16 cellular contexts compared by ENCODE assay signal in genomic region chr10:78542536-78542935, GRCh38.
DNase-seq lines count a peak whose midpoint lies in the region; ATAC-seq and TF ChIP-seq lines count a peak whose summit lies in the region.
"Had no signal": no experiment of that assay in that cellular context is flagged by ENCODE, and none has a peak within 500 bp of the region (broad histone marks: within the 10 kb centered on the region; RNA-seq: fewer than 3 reads in every experiment).

No MANE protein-coding gene starts in this region.

- H3K9ac ChIP-seq in fibroblast of lung (ENCODE audit: insufficient read depth, low read length) (peak overlapping the region; percentile 27), parathyroid adenoma (no peak overlapping the region)

- H3K36me3 ChIP-seq in HEK293 (ENCODE audit: control insufficient read depth in 2 of 2, insufficient read depth in 1 of 2, low read length in 2 of 2), result no peaks in the 10 kb centered on the region
- no peaks in the 10 kb centered on the region for H3K36me3 ChIP-seq in fibroblast of lung (ENCODE audit: control insufficient read depth, insufficient read depth, low read length)
- H3K36me3 ChIP-seq in parathyroid adenoma (ENCODE audit: control insufficient read depth, insufficient read depth, low read length), result no peaks in the 10 kb centered on the region
- H3K36me3 ChIP-seq: brain microvascular endothelial cell had no signal

- H3K27me3 ChIP-seq in fibroblast of lung (ENCODE audit: control insufficient read depth, insufficient read depth, low read length), result no peaks in the 10 kb centered on the region
- no peaks in the 10 kb centered on the region for H3K27me3 ChIP-seq in parathyroid adenoma (ENCODE audit: control insufficient read depth, insufficient read depth, low read length)

- H3K36me3 Mint-ChIP-seq in T-helper 2 cell treated with Interferon-gamma antibody and Interleukin-4, amounts not matched to agents 5 μg/mL and 100 μg/mL, for 36 hours (ENCODE audit: low read depth), result no peaks in the 10 kb centered on the region
- H3K36me3 Mint-ChIP-seq in nephron progenitor cell (ENCODE audit: low read depth), result no peaks in the 10 kb centered on the region

- no peak overlapping the region for H2AFZ ChIP-seq in fibroblast of lung (ENCODE audit: low read length)
- H2AFZ ChIP-seq in parathyroid adenoma, result peak overlapping the region; percentile 34
- H2AFZ ChIP-seq: PC-9 had no signal

- DNase-seq in T-helper 2 cell treated with Interferon-gamma antibody and Interleukin-4, amounts not matched to agents 5 μg/mL and 100 μg/mL, for 36 hours (ENCODE audit: low spot score), result no peak
- DNase-seq in T-helper 2 cell (no peak), fibroblast of lung (ENCODE audit: low read depth in 2 of 2) (peak; percentile 4 to 11), nephron progenitor cell (no peak)
- DNase-seq: 8988T; activated CD4-positive, CD25-positive, alpha-beta regulatory T cell treated with anti-CD3 and anti-CD28 coated beads, Interleukin-2, amount 50 U/mL, for 72 hours; brain microvascular endothelial cell; NCI-H187; NCI-H526; SW 1271 had no signal

- no peak for TF ChIP-seq CTCF in HEK293 (tag by site-specific recombination; IDR thresholded peaks at IDR 0.05)
- peak in 1 of 2 donors; percentile 1 for TF ChIP-seq CTCF in fibroblast of lung (conservative IDR thresholded peaks at IDR 0.05 in 1 of 2, IDR thresholded peaks at IDR 0.05 in 1 of 2; ENCODE audit: low read depth in 1 of 2, low read length in 2 of 2)
- no peak for TF ChIP-seq CTCF in parathyroid adenoma (IDR thresholded peaks at IDR 0.05)
- no peak for TF ChIP-seq CTCF in nephron progenitor cell (IDR thresholded peaks at IDR 0.05)

- H3K4me1 Mint-ChIP-seq in T-helper 2 cell treated with Interferon-gamma antibody and Interleukin-4, amounts not matched to agents 5 μg/mL and 100 μg/mL, for 36 hours (ENCODE audit: low read depth), result peaks cover 12% of the 10 kb centered on the region
- peaks cover 63% of the 10 kb centered on the region for H3K4me1 Mint-ChIP-seq in nephron progenitor cell

- H3K4me3 ChIP-seq in HEK293 (ENCODE audit: low read depth, low read length), result no peak overlapping the region
- no peak overlapping the region for H3K4me3 ChIP-seq in fibroblast of lung (replicated peaks in 1 of 4; ENCODE audit: control extremely low read depth in 1 of 4, insufficient read depth in 1 of 4, low read depth in 3 of 4, low read length in 4 of 4)
- no peak overlapping the region for H3K4me3 ChIP-seq in parathyroid adenoma (ENCODE audit: low read depth, low read length)
- H3K4me3 ChIP-seq: PC-9 had no signal

- H3K9me3 ChIP-seq in HEK293 (ENCODE audit: control insufficient read depth, insufficient read depth, low read depth, low read length) (no peaks in the 10 kb centered on the region), fibroblast of lung (ENCODE audit: control insufficient read depth, insufficient read depth, low read depth, low read length) (no peaks in the 10 kb centered on the region), parathyroid adenoma (ENCODE audit: control insufficient read depth, low read length) (no peaks in the 10 kb centered on the region)

- H3K79me2 ChIP-seq in fibroblast of lung (ENCODE audit: control insufficient read depth, insufficient read depth, low read length), result no peaks in the 10 kb centered on the region
- H3K79me2 ChIP-seq in parathyroid adenoma, result no peaks in the 10 kb centered on the region

- peaks cover 2% of the 10 kb centered on the region for H3K27me3 Mint-ChIP-seq in T-helper 2 cell treated with Interferon-gamma antibody and Interleukin-4, amounts not matched to agents 5 μg/mL and 100 μg/mL, for 36 hours (ENCODE audit: low read depth)
- peaks cover 28% of the 10 kb centered on the region for H3K27me3 Mint-ChIP-seq in nephron progenitor cell (ENCODE audit: low read depth, poor library complexity)

- H3K9me3 Mint-ChIP-seq in T-helper 2 cell treated with Interferon-gamma antibody and Interleukin-4, amounts not matched to agents 5 μg/mL and 100 μg/mL, for 36 hours, result no peaks in the 10 kb centered on the region
- H3K9me3 Mint-ChIP-seq in nephron progenitor cell, result peaks cover 4% of the 10 kb centered on the region

- peak overlapping the region; percentile 74 for H3K27ac Mint-ChIP-seq in T-helper 2 cell treated with Interferon-gamma antibody and Interleukin-4, amounts not matched to agents 5 μg/mL and 100 μg/mL, for 36 hours
- no peak overlapping the region for H3K27ac Mint-ChIP-seq in nephron progenitor cell

- H3K27ac ChIP-seq in HEK293 (ENCODE audit: extremely low read depth, low read depth, low read length) (no peak overlapping the region), fibroblast of lung (ENCODE audit: insufficient read depth, low read length) (peak overlapping the region; percentile 90), parathyroid adenoma (peak overlapping the region; percentile 50)
- H3K27ac ChIP-seq: brain microvascular endothelial cell, PC-9 had no signal

- ATAC-seq in HG03432 (IDR thresholded peaks at IDR 0.05; ENCODE audit: unreplicated experiment) (no peak), HG02763 (IDR thresholded peaks at IDR 0.05; ENCODE audit: unreplicated experiment) (no peak)
- ATAC-seq: HCT116 had no signal

- POLR2A ChIA-PET in HEK293 (lab: Yijun Ruan, JAX), result no interaction called here

- H3K4me2 ChIP-seq in fibroblast of lung (ENCODE audit: extremely low read depth, insufficient read depth, low read length) (no peak overlapping the region), parathyroid adenoma (ENCODE audit: low read length) (no peak overlapping the region)
- H3K4me2 ChIP-seq: PC-9 had no signal

- CTCF ChIA-PET in HEK293 (lab: Yijun Ruan, JAX), result interaction anchor here (0.6 to 0.7 kb wide), 2 partner anchors 130 to 134 kb away, joined by 3 read pairs; no protein-coding TSS in a partner anchor

- no peak overlapping the region for H3K4me3 Mint-ChIP-seq in T-helper 2 cell treated with Interferon-gamma antibody and Interleukin-4, amounts not matched to agents 5 μg/mL and 100 μg/mL, for 36 hours
- H3K4me3 Mint-ChIP-seq in nephron progenitor cell, result no peak overlapping the region

- H3K4me1 ChIP-seq in HEK293 (ENCODE audit: control insufficient read depth, insufficient read depth, low read length) (no peaks in the 10 kb centered on the region; the same call in 1 of the 2 replicates), fibroblast of lung (ENCODE audit: control insufficient read depth, extremely low read depth, insufficient read depth, low read length) (peaks cover 23% of the 10 kb centered on the region), parathyroid adenoma (peaks cover 29% of the 10 kb centered on the region)

- H4K20me1 ChIP-seq in fibroblast of lung (ENCODE audit: control insufficient read depth, extremely low read depth, insufficient read depth, low read length), result no peaks in the 10 kb centered on the region

TF ChIP-seq in HEK293, 187 proteins besides CTCF, POLR2A, EP300 and RAD21:
- TF ChIP-seq ZNF768 (tag by site-specific recombination; IDR thresholded peaks at IDR 0.05), result no peak
- no peak for TF ChIP-seq KLF17 (tag by site-specific recombination; IDR thresholded peaks at IDR 0.05)
- no peak for TF ChIP-seq ZNF366 (tag by site-specific recombination; conservative IDR thresholded peaks at IDR 0.05)
- no peak for TF ChIP-seq ZNF292 (tag by site-specific recombination; IDR thresholded peaks at IDR 0.05; ENCODE audit: borderline replicate concordance, low read depth)
- no peak for TF ChIP-seq ZNF501 (tag by site-specific recombination; IDR thresholded peaks at IDR 0.05)
- TF ChIP-seq ZNF341 (tag by site-specific recombination; IDR thresholded peaks at IDR 0.05; ENCODE audit: low read depth), result peak; percentile 60

Comparison
In these comparisons a context has a peak if more than half of its experiments do, and no peak if none do; other contexts are left out.
1. DNase-seq: peak in fibroblast of lung (2 of 2); none in T-helper 2 cell treated with Interferon-gamma antibody and Interleukin-4, amounts not matched to agents 5 μg/mL and 100 μg/mL, for 36 hours (single experiment), T-helper 2 cell (0 of 5) and nephron progenitor cell (single experiment).